In the genomic region with DNA sequence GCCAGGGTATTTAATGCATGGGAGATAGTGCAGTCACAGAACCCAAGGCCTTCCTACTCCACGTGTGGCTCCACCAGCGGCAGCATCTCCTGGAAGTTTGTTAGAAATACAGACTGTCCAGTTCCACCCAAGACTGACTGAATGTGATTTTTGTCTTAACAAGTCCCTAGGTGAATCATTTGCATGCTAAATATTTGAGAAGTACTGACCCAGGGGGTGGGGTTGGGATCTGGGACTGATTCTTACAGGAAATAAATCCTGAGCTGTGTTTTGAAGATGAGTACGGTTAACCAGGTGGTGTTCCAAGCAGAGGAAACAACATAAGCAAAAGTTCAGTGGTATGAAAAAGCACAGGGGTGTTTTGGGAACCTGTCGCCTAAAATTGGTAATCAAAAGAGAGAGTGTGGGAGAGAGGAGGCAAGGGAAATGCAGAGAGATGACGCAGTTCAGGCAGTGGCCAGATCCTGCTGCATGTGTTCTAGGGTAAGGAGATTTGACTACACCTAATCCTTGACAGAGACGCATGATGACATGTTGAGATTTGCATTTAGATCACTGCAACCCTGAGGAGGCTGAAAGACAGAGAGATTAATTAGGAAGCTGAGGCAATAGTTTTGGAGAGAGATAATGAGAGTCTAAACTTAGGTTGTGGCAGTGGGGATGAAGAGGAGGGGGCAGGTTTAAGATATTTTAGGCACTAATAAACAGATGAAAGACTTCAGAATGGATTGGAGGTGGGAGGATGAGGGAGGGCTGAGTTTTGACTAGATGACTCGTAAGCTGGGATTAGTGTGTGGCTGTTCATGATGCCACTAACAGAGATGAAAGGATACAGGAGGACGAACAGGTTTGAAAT, we compare ENCODE assay signal across 19 cellular contexts. TPM values are rescaled to one million over a fixed set of nuclear protein-coding genes. Genes with fewer than 3 reads are reported as not detected.
DNase-seq lines count a peak whose midpoint lies in the region; TF ChIP-seq lines count a peak whose summit lies in the region.
"Had no signal": no experiment of that assay in that cellular context is flagged by ENCODE, and none has a peak within 500 bp of the region (broad histone marks: within the 10 kb centered on the region; RNA-seq: fewer than 3 reads in every experiment).

No MANE protein-coding gene starts in this region.

- no peak overlapping the region for H3K4me2 ChIP-seq in mesenchymal stem cell (ENCODE audit: low read length, poor library complexity, severe bottlenecking)

- no peaks in the 10 kb centered on the region for H3K79me1 ChIP-seq in mesenchymal stem cell (replicated peaks; ENCODE audit: low read length, poor library complexity, severe bottlenecking)

- no peak overlapping the region for H4K91ac ChIP-seq in mesenchymal stem cell (ENCODE audit: low read length)

- H3K27me3 ChIP-seq in A673 (replicated peaks; ENCODE audit: insufficient read depth, low read depth, low read length, poor library complexity) (no peaks in the 10 kb centered on the region), mesenchymal stem cell (ENCODE audit: control insufficient read depth in 1 of 2, insufficient read depth in 1 of 2, low read length in 2 of 2) (no peaks in the 10 kb centered on the region), prostate gland (replicated peaks; ENCODE audit: insufficient read depth) (no peaks in the 10 kb centered on the region)
- H3K27me3 ChIP-seq: stomach had no signal

- CTCF ChIA-PET in A673 (lab: Charles Lee) (no interaction called here), HEK293 (lab: Yijun Ruan, JAX) (interaction anchor here (0.9 to 1.5 kb wide), 3 partner anchors 155 to 228 kb away, joined by 3 to 6 read pairs (median 3); no protein-coding TSS in a partner anchor)
- CTCF ChIA-PET in activated CD4-positive, alpha-beta memory T cell treated with anti-CD3 and anti-CD28 coated beads for 36 hours (lab: Charles Lee), result interaction anchor here (1.0 to 3.6 kb wide), 4 partner anchors 148 to 508 kb away, joined by 3 to 23 read pairs (median 10); no protein-coding TSS in a partner anchor

- H3K27ac ChIP-seq in A673 (ENCODE audit: low read depth, low read length, poor library complexity, severe bottlenecking), result no peak overlapping the region
- H3K27ac ChIP-seq in HEK293 (ENCODE audit: extremely low read depth, low read depth, low read length), result no peak overlapping the region
- no peak overlapping the region for H3K27ac ChIP-seq in mesenchymal stem cell (ENCODE audit: low read length, poor library complexity, severe bottlenecking)
- H3K27ac ChIP-seq in prostate gland, result no peak overlapping the region

- POLR2A ChIA-PET in A673 (lab: Charles Lee; ENCODE audit: low non-redundant PET) (no interaction called here), HEK293 (lab: Yijun Ruan, JAX) (no interaction called here)
- POLR2A ChIA-PET in activated CD4-positive, alpha-beta memory T cell treated with anti-CD3 and anti-CD28 coated beads for 36 hours (lab: Charles Lee), result no interaction called here

- H2BK5ac ChIP-seq in mesenchymal stem cell (ENCODE audit: low read depth, low read length, poor library complexity, severe bottlenecking), result no peak overlapping the region

- H2BK120ac ChIP-seq in mesenchymal stem cell (ENCODE audit: low read depth, low read length), result no peak overlapping the region

- H3K4me3 ChIP-seq in A673 (ENCODE audit: low read depth, low read length, poor library complexity, severe bottlenecking), result no peak overlapping the region
- H3K4me3 ChIP-seq in HEK293 (ENCODE audit: low read depth, low read length), result no peak overlapping the region
- H3K4me3 ChIP-seq in mesenchymal stem cell (ENCODE audit: insufficient read depth in 1 of 2, low read depth in 1 of 2, low read length in 2 of 2), result no peak overlapping the region
- no peak overlapping the region for H3K4me3 ChIP-seq in prostate gland
- H3K4me3 ChIP-seq: stomach had no signal

- no peaks in the 10 kb centered on the region for H3K9me3 Mint-ChIP-seq in activated CD4-positive, alpha-beta memory T cell treated with anti-CD3 and anti-CD28 coated beads for 36 hours
- H3K9me3 Mint-ChIP-seq: activated naive CD8-positive, alpha-beta T cell treated with anti-CD3 and anti-CD28 coated beads, Interleukin-2, amount 10 ng/mL, durations not matched to agents 7 days and 5 days; activated T-cell treated with anti-CD3 and anti-CD28 coated beads, Interleukin-2, amount 50 U/mL, for 72 hours; endodermal cell; naive B cell had no signal

- peak overlapping the region; percentile 47 for H4K8ac ChIP-seq in mesenchymal stem cell (ENCODE audit: low read length)

- H3K18ac ChIP-seq in mesenchymal stem cell (ENCODE audit: low read depth in 1 of 2, low read length in 2 of 2), result no peak overlapping the region

- no peak for TF ChIP-seq POLR2A in prostate gland (IDR thresholded peaks at IDR 0.05)

- no peak overlapping the region for H3K4ac ChIP-seq in mesenchymal stem cell (ENCODE audit: low read depth in 1 of 2, low read length in 2 of 2)

- no peak overlapping the region for H3K9ac ChIP-seq in mesenchymal stem cell (ENCODE audit: low read length)

- no peaks in the 10 kb centered on the region for H3K27me3 Mint-ChIP-seq in activated CD4-positive, alpha-beta memory T cell treated with anti-CD3 and anti-CD28 coated beads for 36 hours
- H3K27me3 Mint-ChIP-seq: naive B cell had no signal

- no peak overlapping the region for H2AFZ ChIP-seq in mesenchymal stem cell (ENCODE audit: low read depth, low read length)

- peaks cover 2% of the 10 kb centered on the region for H3K36me3 Mint-ChIP-seq in activated CD4-positive, alpha-beta memory T cell treated with anti-CD3 and anti-CD28 coated beads for 36 hours
- H3K36me3 Mint-ChIP-seq: activated naive CD8-positive, alpha-beta T cell treated with anti-CD3 and anti-CD28 coated beads, Interleukin-2, amount 10 ng/mL, durations not matched to agents 7 days and 5 days; naive B cell had no signal

- no peak overlapping the region for H2BK15ac ChIP-seq in mesenchymal stem cell (ENCODE audit: low read depth, poor library complexity, severe bottlenecking)

- intact Hi-C loops in A673 (cut with micrococcal nuclease; ENCODE audit: unreplicated experiment) (loop anchor here (10.0 kb wide), 1 partner anchor 466 kb away; a partner anchor contains a TSS), prostate gland (cut with DNase I) (no loop called here)
- intact Hi-C loops in activated CD4-positive, alpha-beta memory T cell treated with anti-CD3 and anti-CD28 coated beads for 36 hours (cut with micrococcal nuclease), result loop anchor here (10.0 kb wide), 2 partner anchors 386 to 1306 kb away; a partner anchor contains a TSS

- peaks cover 10% of the 10 kb centered on the region for H3K4me1 Mint-ChIP-seq in activated CD4-positive, alpha-beta memory T cell treated with anti-CD3 and anti-CD28 coated beads for 36 hours (ENCODE audit: low read depth)

- no peak overlapping the region for H3K14ac ChIP-seq in mesenchymal stem cell (ENCODE audit: low read length in 2 of 2)

- no peak overlapping the region for H2AK5ac ChIP-seq in mesenchymal stem cell (ENCODE audit: low read length, severe bottlenecking)

- H3K9me3 ChIP-seq in A673 (ENCODE audit: low read depth, low read length, poor library complexity, severe bottlenecking) (no peaks in the 10 kb centered on the region), HEK293 (ENCODE audit: control insufficient read depth, insufficient read depth, low read depth, low read length) (no peaks in the 10 kb centered on the region), mesenchymal stem cell (ENCODE audit: control insufficient read depth, low read length) (no peaks in the 10 kb centered on the region), prostate gland (no peaks in the 10 kb centered on the region)
- H3K9me3 ChIP-seq: stomach had no signal

- H3K4me1 ChIP-seq in A673 (ENCODE audit: insufficient read depth, low read length, poor library complexity, severe bottlenecking), result peaks cover 33% of the 10 kb centered on the region
- H3K4me1 ChIP-seq in HEK293 (ENCODE audit: control insufficient read depth, insufficient read depth, low read length), result 0 out of 2 replicates have a peak, but pooled peaks cover under 1% of the 10 kb centered on the region
- peaks cover 2% of the 10 kb centered on the region for H3K4me1 ChIP-seq in mesenchymal stem cell (ENCODE audit: control insufficient read depth, insufficient read depth, low read depth, low read length)
- H3K4me1 ChIP-seq in prostate gland (replicated peaks), result no peaks in the 10 kb centered on the region

- DNase-seq in A673 (ENCODE audit: low spot score) (peak; percentile 21), SK-N-DZ (ENCODE audit: low spot score) (peak; percentile 19), mesenchymal stem cell (no peak), prostate gland (ENCODE audit: low spot score) (no peak), cerebellum (ENCODE audit: low spot score) (no peak)
- DNase-seq in stimulated activated CD4-positive, alpha-beta T cell treated with anti-CD3 and anti-CD28 coated beads, Interleukin-2, amount 100 ng/mL, for 48 hours, result no peak
- no peak for DNase-seq in activated CD4-positive, alpha-beta memory T cell treated with anti-CD3 and anti-CD28 coated beads for 36 hours
- DNase-seq: activated CD4-positive, alpha-beta T cell treated with anti-CD3 and anti-CD28 coated beads, Interleukin-2, amount 50 U/mL, for 4 hours; activated naive CD8-positive, alpha-beta T cell treated with anti-CD3 and anti-CD28 coated beads, Interleukin-2, amount 10 ng/mL, durations not matched to agents 7 days and 5 days; activated T-cell treated with anti-CD3 and anti-CD28 coated beads, Interleukin-2, amount 50 U/mL, for 72 hours; endodermal cell; left ventricle myocardium superior; naive B cell; NCI-H510A treated with DMSO at 0.1 percent for 48 hours; posterior cingulate gyrus; stimulated activated CD4-positive, alpha-beta T cell treated with anti-CD3 and anti-CD28 coated beads, Interleukin-15, amount 100 ng/mL, for 24 hours; stomach; SW 1271 had no signal

- TF ChIP-seq CTCF in A673 (conservative IDR thresholded peaks at IDR 0.05; ENCODE audit: low read depth, low read length), result no peak
- TF ChIP-seq CTCF in HEK293 (tag by site-specific recombination; IDR thresholded peaks at IDR 0.05), result no peak
- no peak for TF ChIP-seq CTCF in prostate gland (IDR thresholded peaks at IDR 0.05)

- no peak overlapping the region for H2BK12ac ChIP-seq in mesenchymal stem cell (ENCODE audit: low read length in 2 of 2)

- BruUV-seq in A673 (replicated peaks; lab: Mats Ljungman, UMichigan), result no TSS peak

- no peak overlapping the region for H3K4me3 Mint-ChIP-seq in activated CD4-positive, alpha-beta memory T cell treated with anti-CD3 and anti-CD28 coated beads for 36 hours
- H3K4me3 Mint-ChIP-seq: activated naive CD8-positive, alpha-beta T cell treated with anti-CD3 and anti-CD28 coated beads, Interleukin-2, amount 10 ng/mL, durations not matched to agents 7 days and 5 days; activated T-cell treated with anti-CD3 and anti-CD28 coated beads, Interleukin-2, amount 50 U/mL, for 72 hours; endodermal cell had no signal

- no peak overlapping the region for H3K23ac ChIP-seq in mesenchymal stem cell (ENCODE audit: low read length in 2 of 2)

- H3K27ac Mint-ChIP-seq in activated CD4-positive, alpha-beta memory T cell treated with anti-CD3 and anti-CD28 coated beads for 36 hours, result no peak overlapping the region
- H3K27ac Mint-ChIP-seq: activated naive CD8-positive, alpha-beta T cell treated with anti-CD3 and anti-CD28 coated beads, Interleukin-2, amount 10 ng/mL, durations not matched to agents 7 days and 5 days; activated T-cell treated with anti-CD3 and anti-CD28 coated beads, Interleukin-2, amount 50 U/mL, for 72 hours; endodermal cell; naive B cell had no signal

- 73% methylated on average over 8 of the region's 8 CpGs for WGBS in mesenchymal stem cell
- WGBS in prostate gland, result 71% methylated on average over 8 of the region's 8 CpGs

- H3K36me3 ChIP-seq in A673 (ENCODE audit: insufficient read depth, low read length, poor library complexity, severe bottlenecking), result no peaks in the 10 kb centered on the region
- H3K36me3 ChIP-seq in HEK293 (ENCODE audit: control insufficient read depth in 2 of 2, insufficient read depth in 1 of 2, low read length in 2 of 2), result no peaks in the 10 kb centered on the region
- H3K36me3 ChIP-seq in mesenchymal stem cell (ENCODE audit: control insufficient read depth in 1 of 2, insufficient read depth in 2 of 2, low read depth in 1 of 2, low read length in 2 of 2), result no peaks in the 10 kb centered on the region
- no peaks in the 10 kb centered on the region for H3K36me3 ChIP-seq in prostate gland
- H3K36me3 ChIP-seq: stomach had no signal

RNA-seq across cellular contexts. Expression of a gene that starts 3.7 kb away (rescaled TPM):
- 54.4 and 60.1 TPM in 2 replicates for total RNA-seq in A673 (2021)
- 11.2 and 14.2 TPM in 2 replicates for polyA plus RNA-seq in SK-N-DZ (2014; cell fraction: cytosol; rRNA removed)
- polyA plus RNA-seq in SK-N-DZ (2014; cell fraction: nucleus; rRNA removed), result 15.4 and 32.0 TPM in 2 replicates
- 15.3 TPM for polyA plus RNA-seq in mesenchymal stem cell (2013, experiment 1 of 2)
- 15.0 TPM for polyA plus RNA-seq in mesenchymal stem cell (2013, experiment 2 of 2)
- total RNA-seq in prostate gland, result 10 to 100 TPM; 10.6 to 16.5 TPM
- 62.9 TPM for total RNA-seq in cerebellum
- 10 to 100 TPM; 17.2 to 17.3 TPM for total RNA-seq in activated CD4-positive, alpha-beta memory T cell treated with anti-CD3 and anti-CD28 coated beads for 36 hours

Comparison
In these comparisons a context has a peak if more than half of its experiments do, and no peak if none do; other contexts are left out.
1. DNase-seq: peak in A673 (single experiment) and SK-N-DZ (single experiment); none in mesenchymal stem cell (single experiment), prostate gland (single experiment), cerebellum (single experiment), stimulated activated CD4-positive, alpha-beta T cell treated with anti-CD3 and anti-CD28 coated beads, Interleukin-2, amount 100 ng/mL, for 48 hours (0 of 2) and activated CD4-positive, alpha-beta memory T cell treated with anti-CD3 and anti-CD28 coated beads for 36 hours (single experiment).